ENCODE assay signal across 22 cellular contexts in the genomic region with DNA sequence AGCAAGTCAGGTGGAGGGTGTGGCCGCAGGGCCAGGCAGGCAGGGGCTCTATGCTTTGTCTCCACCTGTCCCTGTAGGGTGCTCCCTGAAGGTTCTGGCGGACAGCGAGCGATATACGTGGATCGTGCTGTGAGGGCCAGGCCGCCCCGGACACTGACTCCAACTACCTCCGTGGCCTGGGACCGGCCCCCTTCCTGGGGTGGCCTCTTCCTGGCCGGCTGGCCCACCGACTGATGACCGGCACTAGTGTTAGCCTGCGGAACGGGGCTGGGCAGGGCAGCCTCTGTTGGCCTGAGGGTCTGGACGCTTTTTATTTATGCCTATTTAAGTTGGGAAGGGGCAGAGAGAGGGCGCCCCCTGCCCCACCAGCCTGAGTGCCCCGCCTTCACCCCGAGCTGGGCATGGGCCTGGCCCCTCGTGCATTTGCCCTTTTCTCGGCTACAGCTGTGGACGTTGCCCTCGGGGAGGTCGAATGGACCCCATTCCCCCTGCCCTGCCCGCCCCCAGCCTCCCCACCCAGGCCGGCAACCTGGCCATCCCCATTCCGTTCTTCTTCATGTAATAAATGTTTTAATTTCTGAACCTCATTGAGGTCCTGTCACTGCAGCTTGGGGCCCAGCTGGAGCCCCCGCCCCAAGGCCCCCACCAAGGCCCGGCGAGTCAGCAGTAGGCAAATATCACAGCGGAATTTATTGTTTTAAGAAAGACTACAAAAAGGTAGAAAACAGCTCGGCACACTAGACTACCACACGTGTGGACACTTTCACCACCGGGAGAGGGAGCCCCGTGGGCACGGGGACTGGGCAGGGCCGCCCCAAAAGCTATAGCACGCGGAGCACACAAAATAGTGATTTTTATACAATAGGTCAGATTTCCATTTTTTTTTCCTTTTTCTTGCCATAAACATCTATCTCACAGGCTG. TPM values are rescaled to one million over a fixed set of nuclear protein-coding genes. Genes with fewer than 3 reads are reported as not detected.
DNase-seq lines count a peak whose midpoint lies in the region; ATAC-seq, FAIRE-seq and TF ChIP-seq lines count a peak whose summit lies in the region.
"Had no signal": no experiment of that assay in that cellular context is flagged by ENCODE, and none has a peak within 500 bp of the region (broad histone marks: within the 10 kb centered on the region; RNA-seq: fewer than 3 reads in every experiment).

No MANE protein-coding gene starts in this region.

- H3K27me3 ChIP-seq in astrocyte (ENCODE audit: insufficient read depth, low read length) (no peaks in the 10 kb centered on the region), hepatocyte (no peaks in the 10 kb centered on the region), colonic mucosa (no peaks in the 10 kb centered on the region)

- H3K9me2 ChIP-seq in hepatocyte (replicated peaks; ENCODE audit: insufficient read depth) = no peaks in the 10 kb centered on the region

- WGBS in hepatocyte (ENCODE audit: low lambda C conversion rate, missing lambda C conversion rate) = 91% methylated on average over 35 of the region's 39 CpGs

- intact Hi-C loops in colonic mucosa (cut with DNase I) = no loop called here

- H3K4me2 ChIP-seq in astrocyte (ENCODE audit: low read length) = no peak overlapping the region
- H3K4me2 ChIP-seq in hepatocyte = no peak overlapping the region

- H3K4me3 Mint-ChIP-seq in activated naive CD4-positive, alpha-beta T cell treated with anti-CD3 and anti-CD28 coated beads, Interleukin-2, amount 50 U/mL, for 24 hours = no peak overlapping the region
- H3K4me3 Mint-ChIP-seq in astrocyte (ENCODE audit: unreplicated experiment) = no peak overlapping the region
- H3K4me3 Mint-ChIP-seq in stimulated activated effector memory CD8-positive, alpha-beta T cell treated with anti-CD3 and anti-CD28 coated beads, Interleukin-12 subunit alpha, Interleukin-12 subunit beta, amount 100 ng/mL, for 72 hours = no peak overlapping the region
- H3K4me3 Mint-ChIP-seq in activated CD8-positive, alpha-beta memory T cell treated with anti-CD3 and anti-CD28 coated beads, Interleukin-2, amount 10 ng/mL, durations not matched to agents 7 days and 5 days = no peak overlapping the region
- H3K4me3 Mint-ChIP-seq: stimulated activated naive CD8-positive, alpha-beta T cell treated with anti-CD3 and anti-CD28 coated beads, Interleukin-15, Interleukin-2, amounts not matched to agents 100 ng/mL and 50 ng/mL, for 24 hours had no signal

- no peaks in the 10 kb centered on the region for H3K9me3 Mint-ChIP-seq in activated naive CD4-positive, alpha-beta T cell treated with anti-CD3 and anti-CD28 coated beads, Interleukin-2, amount 50 U/mL, for 24 hours
- no peaks in the 10 kb centered on the region for H3K9me3 Mint-ChIP-seq in astrocyte (ENCODE audit: unreplicated experiment)
- H3K9me3 Mint-ChIP-seq in stimulated activated effector memory CD8-positive, alpha-beta T cell treated with anti-CD3 and anti-CD28 coated beads, Interleukin-12 subunit alpha, Interleukin-12 subunit beta, amount 100 ng/mL, for 72 hours = no peaks in the 10 kb centered on the region
- H3K9me3 Mint-ChIP-seq in activated CD8-positive, alpha-beta memory T cell treated with anti-CD3 and anti-CD28 coated beads, Interleukin-2, amount 10 ng/mL, durations not matched to agents 7 days and 5 days (ENCODE audit: low read depth) = no peaks in the 10 kb centered on the region
- H3K9me3 Mint-ChIP-seq: stimulated activated naive CD8-positive, alpha-beta T cell treated with anti-CD3 and anti-CD28 coated beads, Interleukin-15, Interleukin-2, amounts not matched to agents 100 ng/mL and 50 ng/mL, for 24 hours had no signal

- H3K4me1 Mint-ChIP-seq in activated naive CD4-positive, alpha-beta T cell treated with anti-CD3 and anti-CD28 coated beads, Interleukin-2, amount 50 U/mL, for 24 hours = no peaks in the 10 kb centered on the region
- peaks cover 3% of the 10 kb centered on the region for H3K4me1 Mint-ChIP-seq in astrocyte (ENCODE audit: low read depth, unreplicated experiment)
- no peaks in the 10 kb centered on the region for H3K4me1 Mint-ChIP-seq in stimulated activated effector memory CD8-positive, alpha-beta T cell treated with anti-CD3 and anti-CD28 coated beads, Interleukin-12 subunit alpha, Interleukin-12 subunit beta, amount 100 ng/mL, for 72 hours
- no peaks in the 10 kb centered on the region for H3K4me1 Mint-ChIP-seq in activated CD8-positive, alpha-beta memory T cell treated with anti-CD3 and anti-CD28 coated beads, Interleukin-2, amount 10 ng/mL, durations not matched to agents 7 days and 5 days

- no peaks in the 10 kb centered on the region for H3K9me3 ChIP-seq in astrocyte (ENCODE audit: insufficient read depth, low read depth, low read length)
- H3K9me3 ChIP-seq in hepatocyte (ENCODE audit: low read depth) = no peaks in the 10 kb centered on the region
- H3K9me3 ChIP-seq in colonic mucosa = no peaks in the 10 kb centered on the region

- H2AFZ ChIP-seq in astrocyte (ENCODE audit: low read depth, low read length) = no peak overlapping the region
- no peak overlapping the region for H2AFZ ChIP-seq in hepatocyte

- DNase-seq in activated naive CD4-positive, alpha-beta T cell treated with anti-CD3 and anti-CD28 coated beads, Interleukin-2, amount 50 U/mL, for 16 hours = no peak
- DNase-seq in astrocyte (ENCODE audit: low read depth) = no peak
- peak; percentile 5 for DNase-seq in hepatocyte (ENCODE audit: low spot score)
- no peak for DNase-seq in stimulated activated effector memory CD8-positive, alpha-beta T cell treated with anti-CD3 and anti-CD28 coated beads, Interleukin-12 subunit alpha, Interleukin-12 subunit beta, amount 100 ng/mL, for 72 hours (ENCODE audit: low spot score in 2 of 2)
- DNase-seq in activated CD8-positive, alpha-beta memory T cell treated with anti-CD3 and anti-CD28 coated beads, Interleukin-2, amount 10 ng/mL, durations not matched to agents 7 days and 5 days = no peak
- no peak for DNase-seq in colonic mucosa
- DNase-seq: ACHN; activated effector memory CD4-positive, alpha-beta T cell treated with anti-CD3 and anti-CD28 coated beads, Interleukin-2, amount 50 U/mL, for 16 hours; anterior cingulate cortex; KG1; midbrain; MV-4-11; NCI-H1930; Right ventricle myocardium superior; stimulated activated CD4-positive, alpha-beta T cell treated with anti-CD3 and anti-CD28 coated beads, Interleukin-15, amount 100 ng/mL, for 24 hours; T-helper 2 cell; trophoblast cell had no signal

- H3K27ac ChIP-seq in astrocyte (ENCODE audit: low read depth, low read length) (no peak overlapping the region), hepatocyte (no peak overlapping the region), colonic mucosa (no peak overlapping the region)

- CTCF ChIA-PET in activated CD8-positive, alpha-beta memory T cell treated with anti-CD3 and anti-CD28 coated beads, Interleukin-2, amount 10 ng/mL, durations not matched to agents 7 days and 5 days (lab: Charles Lee) = interaction anchor here (1.6 kb wide), 1 partner anchor 70 kb away, joined by 4 read pairs; a partner anchor contains a TSS

- peaks cover 5% of the 10 kb centered on the region for H3K4me1 ChIP-seq in astrocyte (ENCODE audit: insufficient read depth, low read length)
- no peaks in the 10 kb centered on the region for H3K4me1 ChIP-seq in hepatocyte (ENCODE audit: insufficient read depth)
- no peaks in the 10 kb centered on the region for H3K4me1 ChIP-seq in colonic mucosa

- peaks cover 5% of the 10 kb centered on the region for H3K36me3 Mint-ChIP-seq in activated naive CD4-positive, alpha-beta T cell treated with anti-CD3 and anti-CD28 coated beads, Interleukin-2, amount 50 U/mL, for 24 hours
- peaks cover 27% of the 10 kb centered on the region for H3K36me3 Mint-ChIP-seq in astrocyte (ENCODE audit: low read depth, unreplicated experiment)
- peaks cover 65% of the 10 kb centered on the region for H3K36me3 Mint-ChIP-seq in stimulated activated effector memory CD8-positive, alpha-beta T cell treated with anti-CD3 and anti-CD28 coated beads, Interleukin-12 subunit alpha, Interleukin-12 subunit beta, amount 100 ng/mL, for 72 hours
- peaks cover 14% of the 10 kb centered on the region for H3K36me3 Mint-ChIP-seq in activated CD8-positive, alpha-beta memory T cell treated with anti-CD3 and anti-CD28 coated beads, Interleukin-2, amount 10 ng/mL, durations not matched to agents 7 days and 5 days

- no peak overlapping the region for H3K4me3 ChIP-seq in astrocyte (ENCODE audit: insufficient read depth, low read depth, low read length)
- H3K4me3 ChIP-seq in hepatocyte = no peak overlapping the region
- no peak overlapping the region for H3K4me3 ChIP-seq in colonic mucosa

- H3K9ac ChIP-seq in astrocyte (ENCODE audit: low read length) = no peak overlapping the region
- no peak overlapping the region for H3K9ac ChIP-seq in colonic mucosa (ENCODE audit: low read depth in 2 of 2, low read length in 2 of 2)

- H3K36me3 ChIP-seq in astrocyte (ENCODE audit: insufficient read depth, low read length) (peaks cover 5% of the 10 kb centered on the region), hepatocyte (replicated peaks; ENCODE audit: insufficient read depth, low read depth) (no peaks in the 10 kb centered on the region), colonic mucosa (peaks cover 16% of the 10 kb centered on the region)

- ATAC-seq in stimulated activated effector memory CD8-positive, alpha-beta T cell treated with anti-CD3 and anti-CD28 coated beads, Interleukin-12 subunit alpha, Interleukin-12 subunit beta, amount 100 ng/mL, for 72 hours = no peak
- ATAC-seq in activated CD8-positive, alpha-beta memory T cell treated with anti-CD3 and anti-CD28 coated beads, Interleukin-2, amount 10 ng/mL, durations not matched to agents 7 days and 5 days = no peak
- ATAC-seq in HG02610 (IDR thresholded peaks at IDR 0.05; ENCODE audit: unreplicated experiment) = no peak

- FAIRE-seq in astrocyte (lab: Jason Lieb, UNC) = no peak
- FAIRE-seq: H54 had no signal

- H3K27me3 Mint-ChIP-seq in activated naive CD4-positive, alpha-beta T cell treated with anti-CD3 and anti-CD28 coated beads, Interleukin-2, amount 50 U/mL, for 24 hours = no peaks in the 10 kb centered on the region
- no peaks in the 10 kb centered on the region for H3K27me3 Mint-ChIP-seq in astrocyte (ENCODE audit: low read depth, unreplicated experiment)
- no peaks in the 10 kb centered on the region for H3K27me3 Mint-ChIP-seq in activated CD8-positive, alpha-beta memory T cell treated with anti-CD3 and anti-CD28 coated beads, Interleukin-2, amount 10 ng/mL, durations not matched to agents 7 days and 5 days
- H3K27me3 Mint-ChIP-seq: stimulated activated naive CD8-positive, alpha-beta T cell treated with anti-CD3 and anti-CD28 coated beads, Interleukin-15, Interleukin-2, amounts not matched to agents 100 ng/mL and 50 ng/mL, for 24 hours had no signal

- no peaks in the 10 kb centered on the region for H3K79me2 ChIP-seq in astrocyte (ENCODE audit: insufficient read depth, low read length)
- no peaks in the 10 kb centered on the region for H3K79me2 ChIP-seq in hepatocyte

- TF ChIP-seq CTCF in astrocyte (IDR thresholded peaks at IDR 0.05; ENCODE audit: insufficient read depth, low read depth, low read length) = no peak
- TF ChIP-seq CTCF in hepatocyte (IDR thresholded peaks at IDR 0.05; ENCODE audit: poor library complexity) = no peak
- no peak for TF ChIP-seq CTCF in colonic mucosa (IDR thresholded peaks at IDR 0.05)

- peaks cover 9% of the 10 kb centered on the region for H4K20me1 ChIP-seq in astrocyte (ENCODE audit: insufficient read depth, low read length)
- H4K20me1 ChIP-seq in hepatocyte (ENCODE audit: insufficient read depth, poor library complexity, severe bottlenecking) = no peaks in the 10 kb centered on the region

- peak overlapping the region; percentile 30 for H3K27ac Mint-ChIP-seq in activated naive CD4-positive, alpha-beta T cell treated with anti-CD3 and anti-CD28 coated beads, Interleukin-2, amount 50 U/mL, for 24 hours
- peak overlapping the region; percentile 62 for H3K27ac Mint-ChIP-seq in astrocyte (ENCODE audit: unreplicated experiment)
- H3K27ac Mint-ChIP-seq in stimulated activated effector memory CD8-positive, alpha-beta T cell treated with anti-CD3 and anti-CD28 coated beads, Interleukin-12 subunit alpha, Interleukin-12 subunit beta, amount 100 ng/mL, for 72 hours = peak overlapping the region; percentile 37
- no peak overlapping the region for H3K27ac Mint-ChIP-seq in activated CD8-positive, alpha-beta memory T cell treated with anti-CD3 and anti-CD28 coated beads, Interleukin-2, amount 10 ng/mL, durations not matched to agents 7 days and 5 days
- H3K27ac Mint-ChIP-seq: stimulated activated naive CD8-positive, alpha-beta T cell treated with anti-CD3 and anti-CD28 coated beads, Interleukin-15, Interleukin-2, amounts not matched to agents 100 ng/mL and 50 ng/mL, for 24 hours had no signal

RNA-seq across cellular contexts. Expression of a gene that starts 8.8 kb away (rescaled TPM):
- 29.6 and 32.2 TPM in 2 replicates for total RNA-seq in astrocyte
- 9.3 and 13.4 TPM in 2 replicates for total RNA-seq in hepatocyte
- polyA plus RNA-seq in hepatocyte = 16.4 and 19.0 TPM in 2 replicates
- total RNA-seq in activated CD8-positive, alpha-beta memory T cell treated with anti-CD3 and anti-CD28 coated beads, Interleukin-2, amount 10 ng/mL, durations not matched to agents 7 days and 5 days = 10 to 100 TPM; 82.5 to 94.3 TPM
- 10 to 100 TPM; 30.2 to 55.1 TPM for total RNA-seq in colonic mucosa

RNA-seq across cellular contexts. Expression of a gene that starts 22.9 kb away (rescaled TPM):
- total RNA-seq in astrocyte (3.3 and 3.7 TPM in 2 replicates), hepatocyte (0.17 TPM in 1 of 2 replicates, not detected in the other), colonic mucosa (1 to 10 TPM; 4.1 to 4.4 TPM)
- polyA plus RNA-seq in hepatocyte = 2.4 and 3.3 TPM in 2 replicates
- total RNA-seq in activated CD8-positive, alpha-beta memory T cell treated with anti-CD3 and anti-CD28 coated beads, Interleukin-2, amount 10 ng/mL, durations not matched to agents 7 days and 5 days = under 1 TPM; 0.29 to 0.47 TPM
- total RNA-seq: NCI-H460 had no signal

RNA-seq across cellular contexts. Expression of a gene that starts 45.0 kb away (rescaled TPM):
- total RNA-seq in astrocyte (11.8 and 13.0 TPM in 2 replicates), hepatocyte (2.2 and 4.2 TPM in 2 replicates), colonic mucosa (10 to 100 TPM; 13.1 to 20.9 TPM)
- polyA plus RNA-seq in hepatocyte = 2.4 and 4.1 TPM in 2 replicates
- total RNA-seq in activated CD8-positive, alpha-beta memory T cell treated with anti-CD3 and anti-CD28 coated beads, Interleukin-2, amount 10 ng/mL, durations not matched to agents 7 days and 5 days = 10 to 100 TPM; 16.0 to 17.8 TPM

RNA-seq across cellular contexts. Expression of a gene that starts 55.1 kb away (rescaled TPM):
- total RNA-seq in astrocyte (22.6 and 27.3 TPM in 2 replicates), hepatocyte (14.8 and 20.8 TPM in 2 replicates), colonic mucosa (100 to 1,000 TPM in 1 of 2 donors, 10 to 100 TPM in 1; 81.0 to 123 TPM)
- 40.9 and 43.3 TPM in 2 replicates for polyA plus RNA-seq in hepatocyte
- 10 to 100 TPM; 34.0 to 35.1 TPM for total RNA-seq in activated CD8-positive, alpha-beta memory T cell treated with anti-CD3 and anti-CD28 coated beads, Interleukin-2, amount 10 ng/mL, durations not matched to agents 7 days and 5 days

RNA-seq across cellular contexts. Expression of a gene that starts 55.2 kb away (rescaled TPM):
- total RNA-seq in astrocyte (0.68 and 0.91 TPM in 2 replicates), hepatocyte (2.2 and 14.4 TPM in 2 replicates), colonic mucosa (10 to 100 TPM in 1 of 2 donors, 1 to 10 TPM in 1; 5.9 to 20.0 TPM)
- 3.2 and 4.5 TPM in 2 replicates for polyA plus RNA-seq in hepatocyte
- 1 to 10 TPM; 4.1 to 4.4 TPM for total RNA-seq in activated CD8-positive, alpha-beta memory T cell treated with anti-CD3 and anti-CD28 coated beads, Interleukin-2, amount 10 ng/mL, durations not matched to agents 7 days and 5 days
